9 cellular contexts compared by ENCODE assay signal in the genomic region with DNA sequence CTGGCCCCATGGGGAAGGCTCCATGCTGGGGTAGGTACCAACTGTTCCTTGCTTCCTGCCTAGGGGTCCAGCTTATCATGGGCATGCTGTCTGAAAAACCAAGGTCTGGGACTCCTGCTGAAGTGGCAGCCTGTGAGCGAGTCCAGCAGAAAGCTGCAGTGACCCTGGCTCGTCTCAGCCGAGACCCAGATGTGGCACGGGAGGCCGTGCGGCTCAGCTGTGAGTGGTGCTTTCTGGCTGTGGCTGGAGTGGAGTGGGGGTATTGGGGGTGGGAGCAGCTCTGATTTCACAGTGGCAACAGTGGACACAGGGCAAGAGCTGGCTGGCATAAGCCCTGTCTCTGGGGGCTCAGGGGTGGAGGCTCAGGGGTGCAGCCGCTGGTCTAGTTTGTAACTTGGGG.
"Had no signal": no experiment of that assay in that cellular context is flagged by ENCODE, and none has a peak within 500 bp of the region (broad histone marks: within the 10 kb centered on the region; RNA-seq: fewer than 3 reads in every experiment).

No MANE protein-coding gene starts in this region.

- H3K4me2 ChIP-seq: GM23338 had no signal

- H3K4me3 ChIP-seq: GM23248, GM23338, HAP-1 had no signal

- H3K4me1 ChIP-seq: HAP-1 had no signal

- H2AFZ ChIP-seq: GM23248, GM23338 had no signal

- H3K4me3 Mint-ChIP-seq: GM23338, H9, HFFc6 had no signal

- ATAC-seq: GM23338, HCT116 had no signal

- H3K9me3 Mint-ChIP-seq: GM23338, H9, HFFc6 had no signal

- H3K9ac ChIP-seq: GM23248 had no signal

- H3K27ac ChIP-seq: GM23248 had no signal

- DNase-seq: GM23248, GOT3, H7, H9, HCEC 1CT, HFFc6 had no signal

- H3K9me3 ChIP-seq: HAP-1 had no signal

- H3K36me3 ChIP-seq: HAP-1 had no signal

- H3K27ac Mint-ChIP-seq: GM23338, H9, HFFc6 had no signal
